20 cellular contexts compared by ENCODE assay signal in genomic region chr17:58305626-58306025, GRCh38. TPM values are rescaled to one million over a fixed set of nuclear protein-coding genes. Genes with fewer than 3 reads are reported as not detected.
"Had no signal": no experiment of that assay in that cellular context is flagged by ENCODE, and none has a peak within 500 bp of the region (broad histone marks: within the 10 kb centered on the region; RNA-seq: fewer than 3 reads in every experiment).

No MANE protein-coding gene starts in this region.

- ATAC-seq: activated CD4-positive, CD25-positive, alpha-beta regulatory T cell treated with anti-CD3 and anti-CD28 coated beads, Interleukin-2, amount 50 U/mL, for 24 hours; activated T-helper 17 cell treated with anti-CD3 and anti-CD28 coated beads, Interleukin-2, amount 50 U/mL, for 72 hours; heart right ventricle; left lung had no signal

- H3K27me3 ChIP-seq: adrenal gland, ascending aorta, brain microvascular endothelial cell, colonic mucosa, vagina had no signal

- H3K4me3 ChIP-seq: adrenal gland, ascending aorta, colonic mucosa, heart right ventricle, left lung, thoracic aorta, vagina had no signal

- H3K27ac ChIP-seq: adrenal gland, ascending aorta, brain microvascular endothelial cell, colonic mucosa, epithelial cell of prostate, heart right ventricle, left lung, thoracic aorta, vagina, VCaP had no signal

- DNase-seq: activated CD4-positive, alpha-beta memory T cell treated with anti-CD3 and anti-CD28 coated beads, Interleukin-2, amount 10 ng/mL, durations not matched to agents 7 days and 5 days; activated CD4-positive, alpha-beta T cell treated with anti-CD3 and anti-CD28 coated beads, Interleukin-2, amount 10 ng/mL, durations not matched to agents 24 days and 14 days; activated naive CD4-positive, alpha-beta T cell; activated T-cell treated with anti-CD3 and anti-CD28 coated beads, Interleukin-2, amount 50 U/mL, for 24 hours; brain microvascular endothelial cell; colonic mucosa; heart right ventricle; stimulated activated CD4-positive, alpha-beta T cell treated with anti-CD3 and anti-CD28 coated beads, Interleukin-4, amount 100 ng/mL, for 1 hour; stimulated activated naive CD4-positive, alpha-beta T cell had no signal

- H3K4me1 ChIP-seq: adrenal gland, ascending aorta, colonic mucosa, vagina had no signal

- H3K36me3 ChIP-seq: adrenal gland, brain microvascular endothelial cell, colonic mucosa, heart right ventricle, left lung, thoracic aorta, vagina had no signal

- H3K9me3 ChIP-seq: adrenal gland, ascending aorta, colonic mucosa, heart right ventricle, left lung, thoracic aorta, vagina had no signal

RNA-seq across cellular contexts. Expression of gene MPO, which starts 24.9 kb away (rescaled TPM):
- total RNA-seq: activated CD4-positive, alpha-beta T cell treated with anti-CD3 and anti-CD28 coated beads, Interleukin-2, amount 10 ng/mL, durations not matched to agents 24 days and 14 days; colonic mucosa; fibroblast of villous mesenchyme; T-helper 2 cell treated with Interferon-gamma antibody and Interleukin-4, amounts not matched to agents 100 ng/mL and 5 ng/mL, for 36 hours; vagina had no signal
